8 cellular contexts compared by ENCODE assay signal in genomic region chr14:69611264-69612013, GRCh38. TPM values are rescaled to one million over a fixed set of nuclear protein-coding genes. Genes with fewer than 3 reads are reported as not detected.
DNase-seq lines count a peak whose midpoint lies in the region; ATAC-seq and TF ChIP-seq lines count a peak whose summit lies in the region.

TSS of gene SUSD6 (plus strand) at chr14:69611596. CDS start at chr14:69658593, 46,997 bp downstream.

- peak within 1 kb of the TSS; percentile 69 for H3K4me3 ChIP-seq in iPS-18c (ENCODE audit: insufficient read depth, low read depth, low read length)
- peak within 1 kb of the TSS; percentile 80 to 93 (median 84) for H3K4me3 ChIP-seq in skeletal muscle tissue (ENCODE audit: low read length in 3 of 3)

- CTCF ChIA-PET in MCF 10A (lab: Yijun Ruan, JAX) = interaction anchor here (0.6 to 1.5 kb wide), 11 partner anchors 15 to 375 kb away, joined by 3 to 10 read pairs (median 4); no protein-coding TSS in a partner anchor

- intact Hi-C loops in MCF 10A (cut with micrococcal nuclease) = loop anchor here (1.0 kb wide), 1 partner anchor 106 kb away; no protein-coding TSS in a partner anchor

- peak within 1 kb of the TSS; percentile 91 for H3K4me3 Mint-ChIP-seq in MCF 10A (ENCODE audit: unreplicated experiment)

- peaks cover 53% of the 10 kb centered on the region for H3K4me1 Mint-ChIP-seq in MCF 10A (ENCODE audit: insufficient read depth, unreplicated experiment)

- H3K36me3 Mint-ChIP-seq in MCF 10A (ENCODE audit: insufficient read depth, unreplicated experiment) = peaks cover 6% of the 10 kb centered on the region

- peak; percentile 41 for ATAC-seq in HG03095 (IDR thresholded peaks at IDR 0.05; ENCODE audit: unreplicated experiment)

- DNase-seq in SIG-M5 treated with dmso at 0.1 percent for 504 hours (lab: John Stamatoyannopoulos, UW; ENCODE audit: unreplicated experiment) (peak; percentile 94), SIG-M5 (lab: John Stamatoyannopoulos, UW) (no peak), NCI-H2171 treated with DMSO at 0.1 percent for 48 hours (lab: John Stamatoyannopoulos, UW) (peak; percentile 90), MCF 10A (ENCODE audit: unreplicated experiment) (peak; percentile 90)

- no peaks in the 10 kb centered on the region for H3K9me3 Mint-ChIP-seq in MCF 10A (ENCODE audit: unreplicated experiment)

- H3K27ac ChIP-seq in VCaP (peak within 1 kb of the TSS; percentile 83), skeletal muscle tissue (ENCODE audit: low read depth, low read length) (peak within 1 kb of the TSS; percentile 94)

- H3K4me1 ChIP-seq in skeletal muscle tissue (ENCODE audit: control insufficient read depth in 3 of 3, insufficient read depth in 3 of 3, low read length in 3 of 3) = peaks cover 45 to 56% (median 49%) of the 10 kb centered on the region in 3 donors

- H3K9me3 ChIP-seq in iPS-18c (ENCODE audit: control insufficient read depth, insufficient read depth, low read length) = no peaks in the 10 kb centered on the region
- H3K9me3 ChIP-seq in skeletal muscle tissue (ENCODE audit: control insufficient read depth in 3 of 3, low read length in 3 of 3) = no peaks in the 10 kb centered on the region

- peak within 1 kb of the TSS; percentile 93 for H3K27ac Mint-ChIP-seq in MCF 10A (ENCODE audit: low read depth, unreplicated experiment)

- no peaks in the 10 kb centered on the region for H3K27me3 Mint-ChIP-seq in MCF 10A (ENCODE audit: insufficient read depth, unreplicated experiment)

- no TSS peak for BruUV-seq in MCF 10A (replicated peaks; lab: Mats Ljungman, UMichigan)

- H3K27me3 ChIP-seq in skeletal muscle tissue (ENCODE audit: control insufficient read depth in 3 of 3, insufficient read depth in 3 of 3, low read length in 3 of 3) = no peaks in the 10 kb centered on the region

- no peak for TF ChIP-seq CTCF in VCaP (conservative IDR thresholded peaks at IDR 0.05)
- TF ChIP-seq CTCF in MCF 10A (IDR thresholded peaks at IDR 0.05; ENCODE audit: unreplicated experiment) = no peak

- H3K36me3 ChIP-seq in skeletal muscle tissue (ENCODE audit: control insufficient read depth in 3 of 3, insufficient read depth in 3 of 3, low read length in 3 of 3) = no peaks in the 10 kb centered on the region

- H3K9ac ChIP-seq in skeletal muscle tissue (ENCODE audit: low read depth in 1 of 3, low read length in 3 of 3) = peak within 1 kb of the TSS; percentile 85 to 97 (median 92)

- POLR2A ChIA-PET in MCF 10A (lab: Yijun Ruan, JAX) = interaction anchor here (0.6 to 4.4 kb wide), 19 partner anchors 14 to 727 kb away, joined by 3 to 63 read pairs (median 8); partner anchors contain the start of gene SRSF5

RNA-seq across cellular contexts. Expression of gene SUSD6, which starts in this region (rescaled TPM):
- total RNA-seq in MCF 10A (2022) (27.7 and 32.1 TPM in 2 replicates), skeletal muscle tissue (10.4 TPM)
